Comparison of ENCODE assay signal across 18 cellular contexts in genomic region chr5:123496892-123497291, GRCh38. TPM values are rescaled to one million over a fixed set of nuclear protein-coding genes. Genes with fewer than 3 reads are reported as not detected.
DNase-seq lines count a peak whose midpoint lies in the region; ATAC-seq and TF ChIP-seq lines count a peak whose summit lies in the region.
"Had no signal": no experiment of that assay in that cellular context is flagged by ENCODE, and none has a peak within 500 bp of the region (broad histone marks: within the 10 kb centered on the region; RNA-seq: fewer than 3 reads in every experiment).

No MANE protein-coding gene starts in this region.

- H3K27ac ChIP-seq in PC-3 (ENCODE audit: low read length) = no peak overlapping the region
- H3K27ac ChIP-seq: adrenal gland, coronary artery, HL-60 had no signal

- POLR2A ChIA-PET in PC-3 (lab: Charles Lee; ENCODE audit: unreplicated experiment) = no interaction called here

- no peak overlapping the region for H2AFZ ChIP-seq in PC-3 (ENCODE audit: low read length)

- H3K9me3 ChIP-seq in BE2C (no peaks in the 10 kb centered on the region), PC-3 (ENCODE audit: low read length) (no peaks in the 10 kb centered on the region)
- H3K9me3 ChIP-seq: adrenal gland had no signal

- no peaks in the 10 kb centered on the region; the same call in 1 of the 2 replicates for H3K4me1 ChIP-seq in BE2C
- no peaks in the 10 kb centered on the region for H3K4me1 ChIP-seq in PC-3 (ENCODE audit: insufficient read depth, low read length)
- H3K4me1 ChIP-seq: adrenal gland had no signal

- DNase-seq in DMS79 treated with DMSO at 0.1 percent for 48 hours (lab: John Stamatoyannopoulos, UW) = peak; percentile 6
- no peak for DNase-seq in DMS79 (lab: John Stamatoyannopoulos, UW)
- DNase-seq in BE2C = peak; percentile 31
- peak; percentile 3 for DNase-seq in RPMI7951 (ENCODE audit: low read depth)
- peak; percentile 16 for DNase-seq in fibroblast of villous mesenchyme (ENCODE audit: low read depth)
- no peak for DNase-seq in GF-D8 (lab: John Stamatoyannopoulos, UW)
- DNase-seq in PC-3 = no peak
- DNase-seq in DMS153 treated with DMSO at 0.1 percent for 48 hours (lab: John Stamatoyannopoulos, UW; ENCODE audit: unreplicated experiment) = no peak
- DNase-seq: 8988T; activated CD4-positive, alpha-beta T cell treated with anti-CD3 and anti-CD28 coated beads, Interleukin-2, amount 50 U/mL, for 4 hours; CD4-positive, alpha-beta memory T cell; Kasumi-1; NCI-H187; SHP77 treated with DMSO at 0.1 percent for 48 hours; T1000 had no signal

- H4K20me1 ChIP-seq in PC-3 (ENCODE audit: low read length) = no peaks in the 10 kb centered on the region

- BruUV-seq in PC-3 (replicated peaks; lab: Mats Ljungman, UMichigan) = no TSS peak

- H3K36me3 ChIP-seq in BE2C (no peaks in the 10 kb centered on the region), PC-3 (ENCODE audit: low read depth, low read length) (no peaks in the 10 kb centered on the region)
- H3K36me3 ChIP-seq: adrenal gland had no signal

- CTCF ChIA-PET in PC-3 (lab: Charles Lee) = no interaction called here

- H3K4me2 ChIP-seq in PC-3 (ENCODE audit: low read length) = no peak overlapping the region

- intact Hi-C loops in PC-3 (cut with micrococcal nuclease) = no loop called here

- H3K4me3 ChIP-seq in BE2C (ENCODE audit: low read depth, low read length) (no peak overlapping the region), fibroblast of villous mesenchyme (ENCODE audit: low read depth, low read length) (no peak overlapping the region), PC-3 (ENCODE audit: low read length) (no peak overlapping the region)
- H3K4me3 ChIP-seq: adrenal gland, coronary artery had no signal

- no peak for TF ChIP-seq CTCF in BE2C (IDR thresholded peaks at IDR 0.05; ENCODE audit: low read depth, low read length)
- TF ChIP-seq CTCF in fibroblast of villous mesenchyme (IDR thresholded peaks at IDR 0.05; ENCODE audit: insufficient read depth, low read depth, low read length) = no peak
- TF ChIP-seq CTCF in PC-3 (conservative IDR thresholded peaks at IDR 0.05; ENCODE audit: low read depth, low read length) = no peak

- H3K9me2 ChIP-seq in PC-3 (replicated peaks; ENCODE audit: low read length) = no peaks in the 10 kb centered on the region

- ATAC-seq in PC-3 = no peak

- no peak overlapping the region for H3K9ac ChIP-seq in PC-3 (ENCODE audit: low read length)

- H3F3A ChIP-seq in PC-3 (ENCODE audit: low read length, unreplicated experiment) = no peaks in the 10 kb centered on the region

- no peaks in the 10 kb centered on the region for H3K27me3 ChIP-seq in BE2C
- H3K27me3 ChIP-seq in PC-3 (ENCODE audit: low read length) = no peaks in the 10 kb centered on the region
- H3K27me3 ChIP-seq: adrenal gland had no signal

- no peaks in the 10 kb centered on the region for H3K79me2 ChIP-seq in PC-3 (ENCODE audit: low read length)

RNA-seq across cellular contexts. Expression of gene CSNK1G3, which starts 15.1 kb away (rescaled TPM):
- 19.1 TPM for polyA plus RNA-seq in BE2C (2012; ENCODE audit: insufficient read depth, insufficient read length, low read depth)
- 31.9 and 35.7 TPM in 2 replicates for total RNA-seq in RPMI7951 (2014; rRNA removed; shearing (Covaris generic))
- 48.0 and 66.9 TPM in 2 replicates for total RNA-seq in fibroblast of villous mesenchyme
- total RNA-seq in PC-3 (2014; rRNA removed) = 21.6 and 23.4 TPM in 2 replicates

Comparison
In these comparisons a context has a peak if more than half of its experiments do, and no peak if none do; other contexts are left out.
1. DNase-seq: peak in DMS79 treated with DMSO at 0.1 percent for 48 hours (single experiment), BE2C (single experiment), RPMI7951 (single experiment) and fibroblast of villous mesenchyme (single experiment); none in DMS79 (single experiment), GF-D8 (single experiment), PC-3 (single experiment) and DMS153 treated with DMSO at 0.1 percent for 48 hours (single experiment).